ENCODE assay signal across 8 cellular contexts in the genomic region with DNA sequence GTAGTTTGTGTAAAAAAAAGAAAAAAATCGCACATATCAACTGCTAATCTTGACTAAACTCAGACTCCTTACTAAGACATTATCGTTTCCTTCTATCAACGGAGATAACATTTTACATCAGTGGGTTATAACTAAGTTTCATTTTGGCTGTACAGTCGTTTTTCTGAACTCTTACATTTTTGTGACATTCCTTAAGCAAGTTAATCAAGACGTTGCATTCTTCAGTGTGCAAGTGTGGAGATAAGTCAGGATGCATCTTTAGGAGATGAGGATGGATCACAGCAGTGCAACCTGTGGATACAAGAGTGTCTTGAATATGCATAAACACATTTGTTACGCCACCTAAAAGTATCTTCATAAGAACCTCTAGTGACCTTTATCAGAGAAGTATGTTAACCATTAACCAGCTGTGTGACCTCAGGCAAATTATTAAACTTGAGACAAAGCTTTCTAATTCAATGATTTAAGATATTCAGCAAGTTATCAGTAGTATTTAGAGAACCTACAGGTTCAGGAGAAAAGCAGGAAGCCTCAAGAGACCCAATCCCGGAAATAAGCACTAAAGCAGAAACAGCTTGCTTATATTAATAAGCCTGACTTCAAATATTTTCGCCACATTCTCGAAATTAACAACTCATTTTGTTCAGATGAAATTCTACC. TPM values are rescaled to one million over a fixed set of nuclear protein-coding genes. Genes with fewer than 3 reads are reported as not detected.
DNase-seq lines count a peak whose midpoint lies in the region; ATAC-seq, FAIRE-seq and TF ChIP-seq lines count a peak whose summit lies in the region.

No MANE protein-coding gene starts in this region.

- H2AK5ac ChIP-seq in neuronal stem cell (ENCODE audit: low read depth, low read length), result no peak overlapping the region

- peak overlapping the region; percentile 1 for H3K4me3 ChIP-seq in hepatocyte
- H3K4me3 ChIP-seq in neuronal stem cell (ENCODE audit: low read length in 2 of 2), result no peak overlapping the region

- H3K4ac ChIP-seq in neuronal stem cell (ENCODE audit: low read length), result no peak overlapping the region

- no peak overlapping the region for H3K9ac ChIP-seq in neuronal stem cell (ENCODE audit: low read depth, low read length, poor library complexity)

- H3K27me3 ChIP-seq in hepatocyte (no peaks in the 10 kb centered on the region), neuronal stem cell (ENCODE audit: control insufficient read depth in 3 of 3, insufficient read depth in 3 of 3, low read depth in 1 of 3, low read length in 3 of 3) (no peaks in the 10 kb centered on the region)

- TF ChIP-seq CTCF in hepatocyte (IDR thresholded peaks at IDR 0.05; ENCODE audit: poor library complexity), result no peak

- no peaks in the 10 kb centered on the region for H3K9me2 ChIP-seq in hepatocyte (replicated peaks; ENCODE audit: insufficient read depth)

- no peak overlapping the region for H4K8ac ChIP-seq in neuronal stem cell (ENCODE audit: low read depth, low read length)

- H3K27ac ChIP-seq in hepatocyte, result peak overlapping the region; percentile 70
- H3K27ac ChIP-seq in neuronal stem cell (replicated peaks; ENCODE audit: low read length), result no peak overlapping the region

- peak overlapping the region; percentile 71 for H3K4me2 ChIP-seq in hepatocyte
- H3K4me2 ChIP-seq in neuronal stem cell (ENCODE audit: insufficient read depth, low read length, poor library complexity, severe bottlenecking), result no peak overlapping the region

- peaks cover 84% of the 10 kb centered on the region for H3K79me2 ChIP-seq in hepatocyte

- H3K23ac ChIP-seq in neuronal stem cell (ENCODE audit: low read depth, low read length, poor library complexity), result no peak overlapping the region

- H3K9me3 ChIP-seq in hepatocyte (ENCODE audit: low read depth), result no peaks in the 10 kb centered on the region
- no peaks in the 10 kb centered on the region for H3K9me3 ChIP-seq in neuronal stem cell (replicated peaks in 1 of 2; ENCODE audit: control insufficient read depth in 2 of 2, insufficient read depth in 1 of 2, low read depth in 1 of 2, low read length in 2 of 2)

- peaks cover 12% of the 10 kb centered on the region for H3K4me1 ChIP-seq in hepatocyte (ENCODE audit: insufficient read depth)
- H3K4me1 ChIP-seq in neuronal stem cell (ENCODE audit: control insufficient read depth in 2 of 2, insufficient read depth in 1 of 2, low read depth in 1 of 2, low read length in 2 of 2), result peaks cover 0 to 3% of the 10 kb centered on the region in 2 donors

- no peaks in the 10 kb centered on the region for H4K20me1 ChIP-seq in hepatocyte (ENCODE audit: insufficient read depth, poor library complexity, severe bottlenecking)

- H2BK12ac ChIP-seq in neuronal stem cell (ENCODE audit: low read length), result no peak overlapping the region

- no peak overlapping the region for H4K91ac ChIP-seq in neuronal stem cell (ENCODE audit: low read depth, low read length, poor library complexity)

- TF ChIP-seq POLR2A in GM12892 (IDR thresholded peaks at IDR 0.05; ENCODE audit: low read depth, low read length), result no peak

- no peak overlapping the region for H2BK5ac ChIP-seq in neuronal stem cell (ENCODE audit: low read length)

- no peak overlapping the region for H3K18ac ChIP-seq in neuronal stem cell (ENCODE audit: low read length)

- no peak overlapping the region for H2AFZ ChIP-seq in hepatocyte
- H2AFZ ChIP-seq in neuronal stem cell (ENCODE audit: low read length), result no peak overlapping the region

- H3K36me3 ChIP-seq in hepatocyte (replicated peaks; ENCODE audit: insufficient read depth, low read depth), result no peaks in the 10 kb centered on the region
- peaks cover 0 to 28% of the 10 kb centered on the region in 2 donors for H3K36me3 ChIP-seq in neuronal stem cell (replicated peaks in 1 of 2; ENCODE audit: control insufficient read depth in 2 of 2, insufficient read depth in 2 of 2, low read length in 2 of 2)

- peak; percentile 69 for ATAC-seq in GM21423 (IDR thresholded peaks at IDR 0.05; ENCODE audit: unreplicated experiment)

- 41% methylated on average over 9 of the region's 9 CpGs for WGBS in hepatocyte (ENCODE audit: low lambda C conversion rate, missing lambda C conversion rate)
- WGBS in neuronal stem cell (ENCODE audit: extremely low coverage in 2 of 2, insufficient read length in 2 of 2, insufficient replicate concordance in 1 of 2), 2 donors, result no CpG with 5 or more reads among the region's 9 CpGs

- H3K79me1 ChIP-seq in neuronal stem cell (ENCODE audit: low read depth, low read length), result no peaks in the 10 kb centered on the region

- no peak overlapping the region for H3K14ac ChIP-seq in neuronal stem cell (ENCODE audit: low read length)

- DNase-seq in DMS53 (lab: John Stamatoyannopoulos, UW), result peak; percentile 52
- peak; percentile 37 for DNase-seq in NCI-H69 (lab: John Stamatoyannopoulos, UW)
- DNase-seq in hepatocyte (ENCODE audit: low spot score), result peak; percentile 45
- no peak for DNase-seq in T1000 (lab: John Stamatoyannopoulos, UW)
- DNase-seq in GM19238 (ENCODE audit: insufficient read length, low spot score), result no peak
- no peak for DNase-seq in neuronal stem cell (ENCODE audit: low spot score)
- no peak for DNase-seq in GM12892 (ENCODE audit: insufficient read length)

- H2BK15ac ChIP-seq in neuronal stem cell (ENCODE audit: low read length), result no peak overlapping the region

- H2BK120ac ChIP-seq in neuronal stem cell (ENCODE audit: low read depth, low read length), result no peak overlapping the region

- FAIRE-seq in GM12892 (lab: Jason Lieb, UNC), result no peak

RNA-seq across cellular contexts. Expression of a gene that starts 9.4 kb away (rescaled TPM):
- total RNA-seq in hepatocyte, result 47.4 and 77.6 TPM in 2 replicates
- 132 and 133 TPM in 2 replicates for polyA plus RNA-seq in hepatocyte
- 156 TPM for polyA plus RNA-seq in neuronal stem cell (2013, experiment 1 of 2)
- polyA plus RNA-seq in neuronal stem cell (2013, experiment 2 of 2), result 159 TPM
- polyA plus RNA-seq in GM12892 (2012; ENCODE audit: missing spikeins), result 93.2 TPM

RNA-seq across cellular contexts. Expression of a gene that starts 9.7 kb away (rescaled TPM):
- 13.6 and 14.2 TPM in 2 replicates for total RNA-seq in hepatocyte
- polyA plus RNA-seq in hepatocyte, result 16.4 and 16.8 TPM in 2 replicates
- 58.7 TPM for polyA plus RNA-seq in neuronal stem cell (2013, experiment 1 of 2)
- 63.6 TPM for polyA plus RNA-seq in neuronal stem cell (2013, experiment 2 of 2)
- polyA plus RNA-seq in GM12892 (2012; ENCODE audit: missing spikeins), result 53.9 TPM

RNA-seq across cellular contexts. Expression of a gene that starts 38.4 kb away (rescaled TPM):
- 50.8 and 58.4 TPM in 2 replicates for total RNA-seq in hepatocyte
- polyA plus RNA-seq in hepatocyte, result 30.7 and 35.6 TPM in 2 replicates
- 39.4 TPM for polyA plus RNA-seq in neuronal stem cell (2013, experiment 1 of 2)
- polyA plus RNA-seq in neuronal stem cell (2013, experiment 2 of 2), result 39.6 TPM
- 18.7 TPM for polyA plus RNA-seq in GM12892 (2012; ENCODE audit: missing spikeins)

Comparison
In these comparisons a context has a peak if more than half of its experiments do, and no peak if none do; other contexts are left out.
1. DNase-seq: peak in DMS53 (single experiment), NCI-H69 (single experiment) and hepatocyte (single experiment); none in T1000 (single experiment), GM19238 (single experiment), neuronal stem cell (single experiment) and GM12892 (single experiment).